Comparison of ENCODE assay signal across 21 cellular contexts in the genomic region with DNA sequence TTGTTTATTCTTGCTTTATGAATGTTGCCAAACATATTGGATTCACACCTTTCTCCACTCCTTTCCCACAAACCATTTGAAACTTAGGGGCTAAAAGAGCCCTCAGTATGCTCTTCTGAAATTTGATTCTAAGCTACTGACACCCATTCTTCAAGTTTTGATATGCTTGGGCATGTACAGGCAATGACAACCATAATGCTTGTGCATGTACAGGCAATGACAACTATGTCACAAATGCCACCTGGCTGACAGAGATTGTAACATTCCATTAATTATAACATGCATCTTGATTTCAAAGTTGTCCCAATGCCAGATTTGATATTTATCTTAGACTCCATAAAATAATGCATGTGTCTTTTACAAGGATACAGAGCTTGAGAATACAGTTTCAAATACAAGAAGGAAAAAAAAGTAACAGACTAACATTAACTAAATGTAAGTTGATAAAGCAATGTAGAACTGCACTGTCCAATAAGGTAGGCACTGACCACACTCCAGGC.
"Had no signal": no experiment of that assay in that cellular context is flagged by ENCODE, and none has a peak within 500 bp of the region (broad histone marks: within the 10 kb centered on the region; RNA-seq: fewer than 3 reads in every experiment).

No MANE protein-coding gene starts in this region.

- H3K36me3 Mint-ChIP-seq: activated naive CD8-positive, alpha-beta T cell; brain; immature natural killer cell; naive B cell had no signal

- DNase-seq: activated B cell treated with CpG ODN at 0.5 μM for 24 hours; activated CD4-positive, alpha-beta T cell treated with anti-CD3 and anti-CD28 coated beads for 48 hours; activated CD8-positive, alpha-beta memory T cell treated with anti-CD3 and anti-CD28 coated beads, Interleukin-2, amount 50 U/mL, for 4 hours; activated CD8-positive, alpha-beta T cell treated with anti-CD3 and anti-CD28 coated beads for 36 hours; activated gamma-delta T cell; activated T-cell treated with anti-CD3 and anti-CD28 coated beads, Interleukin-2, amount 50 U/mL, for 48 hours; cortex of kidney; effector CD4-positive, alpha-beta T cell; head of caudate nucleus; immature natural killer cell; left cardiac atrium; lower lobe of right lung; naive B cell; pancreas; stimulated activated CD4-positive, alpha-beta T cell treated with anti-CD3 and anti-CD28 coated beads, Interleukin-12 subunit alpha, Interleukin-12 subunit beta, amount 100 ng/mL, for 4 hours; stimulated activated CD4-positive, alpha-beta T cell treated with anti-CD3 and anti-CD28 coated beads, Interleukin-2, amount 100 ng/mL, for 24 hours; uterus had no signal

- H3K9me3 Mint-ChIP-seq: activated B cell treated with CpG ODN at 0.5 μM for 24 hours; activated CD8-positive, alpha-beta T cell treated with anti-CD3 and anti-CD28 coated beads for 36 hours had no signal

- FAIRE-seq: frontal cortex, TTC549 had no signal

- ATAC-seq: activated CD8-positive, alpha-beta T cell treated with anti-CD3 and anti-CD28 coated beads for 36 hours; left cardiac atrium; lower lobe of right lung; pancreas had no signal

- H3K4me1 Mint-ChIP-seq: activated B cell treated with CpG ODN at 0.5 μM for 24 hours, immature natural killer cell, naive B cell had no signal

- H3K4me3 Mint-ChIP-seq: activated B cell treated with CpG ODN at 0.5 μM for 24 hours; activated CD8-positive, alpha-beta T cell treated with anti-CD3 and anti-CD28 coated beads for 36 hours; activated naive CD8-positive, alpha-beta T cell; brain; immature natural killer cell; naive B cell had no signal

- H3K27ac Mint-ChIP-seq: activated B cell treated with CpG ODN at 0.5 μM for 24 hours; activated CD8-positive, alpha-beta T cell treated with anti-CD3 and anti-CD28 coated beads for 36 hours; activated naive CD8-positive, alpha-beta T cell; immature natural killer cell; naive B cell had no signal
